ENCODE assay signal across 28 cellular contexts in the genomic region with DNA sequence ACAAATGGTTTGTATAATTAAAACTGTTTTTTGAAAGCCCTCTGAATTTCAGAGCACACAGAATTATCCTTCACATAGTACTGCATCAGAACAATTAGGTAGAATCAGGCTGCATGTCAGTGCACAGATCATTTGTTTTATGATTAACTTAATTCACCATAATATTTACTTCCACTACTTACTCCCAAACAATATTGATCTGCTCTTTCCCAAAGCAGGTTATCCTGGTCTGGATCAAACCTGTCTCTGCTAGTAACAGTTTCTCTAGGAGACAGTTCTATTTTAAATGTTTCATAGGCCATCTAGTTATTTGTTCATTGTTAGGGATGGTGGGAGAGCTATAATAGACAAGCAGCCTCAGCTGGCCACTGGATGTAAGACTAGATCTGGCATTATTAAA.
A peak's percentile ranks its signal among the peaks of the same experiment; 100 is the strongest.
DNase-seq lines count a peak whose midpoint lies in the region; ATAC-seq, FAIRE-seq and TF ChIP-seq lines count a peak whose summit lies in the region.
"Had no signal": no experiment of that assay in that cellular context is flagged by ENCODE, and none has a peak within 500 bp of the region (broad histone marks: within the 10 kb centered on the region; RNA-seq: fewer than 3 reads in every experiment).

No MANE protein-coding gene starts in this region.

- in situ Hi-C loops in HepG2 (cut with HindIII; ENCODE audit: extremely low pct_ligation_motif_present, low pct_unique_long_range_greater_than_20kb): no loop called here

- no peaks in the 10 kb centered on the region for H3K9me3 Mint-ChIP-seq in nephron progenitor cell
- H3K9me3 Mint-ChIP-seq in activated naive CD4-positive, alpha-beta T cell treated with anti-CD3 and anti-CD28 coated beads for 36 hours: no peaks in the 10 kb centered on the region
- H3K9me3 Mint-ChIP-seq: CD4-positive, alpha-beta memory T cell; CD8-positive, alpha-beta memory T cell had no signal

- no peaks in the 10 kb centered on the region for H3K36me3 Mint-ChIP-seq in nephron progenitor cell (ENCODE audit: low read depth)
- no peaks in the 10 kb centered on the region for H3K36me3 Mint-ChIP-seq in activated naive CD4-positive, alpha-beta T cell treated with anti-CD3 and anti-CD28 coated beads for 36 hours (ENCODE audit: low read depth)
- H3K36me3 Mint-ChIP-seq: CD14-positive monocyte; CD4-positive, alpha-beta memory T cell; CD4-positive, CD25-positive, alpha-beta regulatory T cell; CD8-positive, alpha-beta memory T cell had no signal

- no peak for TF ChIP-seq EP300 in HepG2 (IDR thresholded peaks at IDR 0.05; ENCODE audit: low read depth in 2 of 2, low read length in 2 of 2)
- TF ChIP-seq EP300 in HepG2 (CRISPR knock-in tag; IDR thresholded peaks at IDR 0.05; ENCODE audit: borderline replicate concordance): no peak

- H3K27me3 Mint-ChIP-seq in nephron progenitor cell (ENCODE audit: low read depth, poor library complexity): peaks cover 9% of the 10 kb centered on the region
- H3K27me3 Mint-ChIP-seq in activated naive CD4-positive, alpha-beta T cell treated with anti-CD3 and anti-CD28 coated beads for 36 hours (ENCODE audit: low read depth): peaks cover 12% of the 10 kb centered on the region

- no peaks in the 10 kb centered on the region for H3K79me2 ChIP-seq in HepG2 (ENCODE audit: insufficient read depth, low read length)

- CTCF ChIA-PET in HepG2 (lab: Yijun Ruan, JAX; ENCODE audit: low intra/inter-chr PET ratio, low total read pairs): no interaction called here
- CTCF ChIA-PET in activated naive CD4-positive, alpha-beta T cell treated with anti-CD3 and anti-CD28 coated beads for 36 hours (lab: Charles Lee): no interaction called here

- no peak overlapping the region for H3K27ac Mint-ChIP-seq in nephron progenitor cell
- H3K27ac Mint-ChIP-seq in activated naive CD4-positive, alpha-beta T cell treated with anti-CD3 and anti-CD28 coated beads for 36 hours: no peak overlapping the region
- H3K27ac Mint-ChIP-seq: CD14-positive monocyte; CD4-positive, alpha-beta memory T cell; CD4-positive, CD25-positive, alpha-beta regulatory T cell; CD8-positive, alpha-beta memory T cell had no signal

- no peak overlapping the region for H3K4me3 ChIP-seq in liver (ENCODE audit: low read depth in 1 of 3, low read length in 3 of 3)
- H3K4me3 ChIP-seq in HepG2 (replicated peaks in 1 of 3; ENCODE audit: insufficient read depth in 1 of 3, low read depth in 2 of 3, low read length in 3 of 3): no peak overlapping the region
- no peak overlapping the region for H3K4me3 ChIP-seq in right lobe of liver
- H3K4me3 ChIP-seq: BLaER1, GM12878 had no signal

- intact Hi-C loops in HepG2 (cut with micrococcal nuclease; ENCODE audit: unreplicated experiment) (no loop called here), right lobe of liver (cut with DNase I) (no loop called here)
- intact Hi-C loops in activated naive CD4-positive, alpha-beta T cell treated with anti-CD3 and anti-CD28 coated beads for 36 hours (cut with micrococcal nuclease): no loop called here

- no TSS peak for BruUV-seq in HepG2 (replicated peaks; lab: Mats Ljungman, UMichigan)

- no peak overlapping the region for H3K4me2 ChIP-seq in HepG2 (ENCODE audit: low read depth, low read length)
- H3K4me2 ChIP-seq: BLaER1 had no signal

- POLR2A ChIA-PET in HepG2 (lab: Yijun Ruan, JAX): no interaction called here

- TF ChIP-seq RAD21 in liver (IDR thresholded peaks at IDR 0.05): peak; percentile 27 to 50
- no peak for TF ChIP-seq RAD21 in HepG2 (CRISPR knock-in tag; IDR thresholded peaks at IDR 0.05)

- H3K9ac ChIP-seq in liver (ENCODE audit: low read depth in 1 of 2, low read length in 2 of 2) (peak overlapping the region in 1 of 2 donors; percentile 52), HepG2 (ENCODE audit: insufficient read depth, low read depth, low read length) (no peak overlapping the region)
- H3K9ac ChIP-seq: BLaER1 had no signal

- H3K9me3 ChIP-seq in liver (ENCODE audit: control insufficient read depth in 4 of 4, low read length in 3 of 4) (no peaks in the 10 kb centered on the region), HepG2 (ENCODE audit: low read length) (no peaks in the 10 kb centered on the region), right lobe of liver (no peaks in the 10 kb centered on the region)
- H3K9me3 ChIP-seq: BE2C, BLaER1 had no signal

- H3K4me1 ChIP-seq in liver (ENCODE audit: control insufficient read depth in 4 of 4, insufficient read depth in 4 of 4, low read length in 3 of 4) (peaks cover 4 to 25% (median 11%) of the 10 kb centered on the region in 4 donors), HepG2 (ENCODE audit: insufficient read depth, low read length) (no peaks in the 10 kb centered on the region), right lobe of liver (peaks cover 0 to 21% (median 0%) of the 10 kb centered on the region in 4 donors)
- H3K4me1 ChIP-seq: BE2C, BLaER1 had no signal

- peak overlapping the region; percentile 6 for H3K4me3 Mint-ChIP-seq in nephron progenitor cell
- H3K4me3 Mint-ChIP-seq in activated naive CD4-positive, alpha-beta T cell treated with anti-CD3 and anti-CD28 coated beads for 36 hours: no peak overlapping the region
- H3K4me3 Mint-ChIP-seq: CD14-positive monocyte; CD4-positive, alpha-beta memory T cell; CD4-positive, CD25-positive, alpha-beta regulatory T cell; CD8-positive, alpha-beta memory T cell had no signal

- no peak overlapping the region for H2AFZ ChIP-seq in HepG2 (ENCODE audit: low read length)

- DNase-seq in HepG2 (ENCODE audit: low spot score): no peak
- DNase-seq in right lobe of liver: no peak
- DNase-seq in nephron progenitor cell: no peak
- no peak for DNase-seq in activated naive CD4-positive, alpha-beta T cell treated with anti-CD3 and anti-CD28 coated beads for 36 hours
- DNase-seq in stimulated activated CD4-positive, alpha-beta T cell treated with anti-CD3 and anti-CD28 coated beads, Interleukin-15, amount 100 ng/mL, for 24 hours: no peak
- DNase-seq: 8988T; ACHN; BE2C; C1 segment of cervical spinal cord; CD4-positive, alpha-beta memory T cell; CD4-positive, CD25-positive, alpha-beta regulatory T cell; CD8-positive, alpha-beta memory T cell; COR-L47; DMS 273 treated with DMSO at 0.1 percent for 48 hours; DMS153; DMS53; DMS79; DND-41; EL; GDM1 had no signal

- no peak for FAIRE-seq in HepG2 (lab: Jason Lieb, UNC)
- FAIRE-seq: A204.1, GM12878, GM12892, GM18507, GM19239 had no signal

- peaks cover 41% of the 10 kb centered on the region for H3K4me1 Mint-ChIP-seq in nephron progenitor cell
- no peaks in the 10 kb centered on the region for H3K4me1 Mint-ChIP-seq in activated naive CD4-positive, alpha-beta T cell treated with anti-CD3 and anti-CD28 coated beads for 36 hours (ENCODE audit: low read depth)
- H3K4me1 Mint-ChIP-seq: CD4-positive, alpha-beta memory T cell; CD4-positive, CD25-positive, alpha-beta regulatory T cell; CD8-positive, alpha-beta memory T cell had no signal

- TF ChIP-seq CTCF in liver (IDR thresholded peaks at IDR 0.05; ENCODE audit: low read depth, low read length, missing input control): no peak
- no peak for TF ChIP-seq CTCF in HepG2 (CRISPR knock-in tag; IDR thresholded peaks at IDR 0.05)
- TF ChIP-seq CTCF in right lobe of liver (IDR thresholded peaks at IDR 0.05): no peak
- TF ChIP-seq CTCF in nephron progenitor cell (IDR thresholded peaks at IDR 0.05): no peak

- TF ChIP-seq POLR2A in HepG2 (IDR thresholded peaks at IDR 0.05; ENCODE audit: insufficient read depth in 1 of 2, low read depth in 2 of 2, low read length in 2 of 2) (no peak), right lobe of liver (IDR thresholded peaks at IDR 0.05) (no peak)

- no peaks in the 10 kb centered on the region for H3K36me3 ChIP-seq in liver (ENCODE audit: control insufficient read depth in 4 of 4, insufficient read depth in 3 of 4, low read depth in 1 of 4, low read length in 3 of 4)
- no peaks in the 10 kb centered on the region for H3K36me3 ChIP-seq in HepG2 (replicated peaks in 1 of 2; ENCODE audit: control insufficient read depth in 1 of 2, insufficient read depth in 2 of 2, low read length in 2 of 2)
- no peaks in the 10 kb centered on the region for H3K36me3 ChIP-seq in right lobe of liver
- H3K36me3 ChIP-seq: BE2C, BLaER1 had no signal

- no peaks in the 10 kb centered on the region for H3K27me3 ChIP-seq in liver (ENCODE audit: control insufficient read depth in 4 of 4, insufficient read depth in 4 of 4, low read length in 3 of 4)
- no peaks in the 10 kb centered on the region for H3K27me3 ChIP-seq in HepG2 (ENCODE audit: control insufficient read depth in 1 of 2, insufficient read depth in 2 of 2, low read length in 2 of 2)
- H3K27me3 ChIP-seq in right lobe of liver: no peaks in the 10 kb centered on the region
- H3K27me3 ChIP-seq: BLaER1 had no signal

- no peaks in the 10 kb centered on the region for H4K20me1 ChIP-seq in HepG2 (ENCODE audit: insufficient read depth, low read length)
- H4K20me1 ChIP-seq: BLaER1 had no signal

- H3K27ac ChIP-seq in liver (ENCODE audit: low read depth in 1 of 2, low read length in 2 of 2): peak overlapping the region; percentile 86 to 92
- no peak overlapping the region for H3K27ac ChIP-seq in HepG2 (ENCODE audit: extremely low read length, insufficient read depth, low read length)
- peak overlapping the region in 2 of 3 donors; percentile 72 to 81 for H3K27ac ChIP-seq in right lobe of liver
- H3K27ac ChIP-seq: BLaER1 had no signal

- no peak for ATAC-seq in HepG2
- peak; percentile 81 to 90 (median 88) for ATAC-seq in right lobe of liver
- ATAC-seq: GM12878 had no signal

TF ChIP-seq in liver, 16 proteins besides CTCF, POLR2A, EP300 and RAD21 (continues in another document):
- TF ChIP-seq HNF4G (IDR thresholded peaks at IDR 0.05) (no peak), FOXA1 (IDR thresholded peaks at IDR 0.05) (peak; percentile 11), NR2F2 (IDR thresholded peaks at IDR 0.05) (no peak)

TF ChIP-seq in HepG2, 621 proteins besides CTCF, POLR2A, EP300 and RAD21 (continues in another document):
- TF ChIP-seq ZNF709 (CRISPR knock-in tag; IDR thresholded peaks at IDR 0.05): no peak
- no peak for TF ChIP-seq ZNF282 (IDR thresholded peaks at IDR 0.05; ENCODE audit: partially characterized antibody)
- no peak for TF ChIP-seq JUND (CRISPR knock-in tag; IDR thresholded peaks at IDR 0.05)
- TF ChIP-seq TOE1 (CRISPR knock-in tag; IDR thresholded peaks at IDR 0.05): no peak
- TF ChIP-seq, protein P1, sequence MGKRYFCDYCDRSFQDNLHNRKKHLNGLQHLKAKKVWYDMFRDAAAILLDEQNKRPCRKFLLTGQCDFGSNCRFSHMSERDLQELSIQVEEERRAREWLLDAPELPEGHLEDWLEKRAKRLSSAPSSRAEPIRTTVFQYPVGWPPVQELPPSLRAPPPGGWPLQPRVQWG (CRISPR knock-in tag; IDR thresholded peaks at IDR 0.05; ENCODE audit: borderline replicate concordance, low read depth): no peak
- no peak for TF ChIP-seq HCFC1 (IDR thresholded peaks at IDR 0.05; ENCODE audit: low read depth, low read length)
- no peak for TF ChIP-seq STAG1 (CRISPR knock-in tag; IDR thresholded peaks at IDR 0.05)
- no peak for TF ChIP-seq MIER2 (CRISPR knock-in tag; IDR thresholded peaks at IDR 0.05)
- TF ChIP-seq SALL1 (CRISPR knock-in tag; IDR thresholded peaks at IDR 0.05): no peak
